In genomic region chr15:50354838-50355611, GRCh38 we compare ENCODE assay signal across 8 cellular contexts. TPM values are rescaled to one million over a fixed set of nuclear protein-coding genes. Genes with fewer than 3 reads are reported as not detected.
DNase-seq lines count a peak whose midpoint lies in the region; ATAC-seq and TF ChIP-seq lines count a peak whose summit lies in the region.

Gene GABPB1 (minus strand): TSS chr15:50355198. CDS start chr15:50309798, 45,400 bp downstream.

- peak; percentile 77 for DNase-seq in HK-2 (ENCODE audit: unreplicated experiment)
- peak; percentile 78 for DNase-seq in NCI-H82 treated with DMSO at 0.1 percent for 48 hours (lab: John Stamatoyannopoulos, UW; ENCODE audit: unreplicated experiment)
- DNase-seq in activated CD8-positive, alpha-beta T cell treated with anti-CD3 and anti-CD28 coated beads, Interleukin-2, amount 10 ng/mL, durations not matched to agents 7 days and 5 days = peak; percentile 91
- DNase-seq in ecto neural progenitor cell (ENCODE audit: low spot score) = peak; percentile 93
- DNase-seq in lower lobe of right lung = peak; percentile 92
- peak; percentile 64 to 79 (median 76) for DNase-seq in stimulated activated CD4-positive, alpha-beta T cell treated with anti-CD3 and anti-CD28 coated beads, TNF-alpha, amount 100 ng/mL, for 1 hour (ENCODE audit: low read depth in 3 of 3, low spot score in 1 of 3)

- H3K27ac Mint-ChIP-seq in activated CD8-positive, alpha-beta T cell treated with anti-CD3 and anti-CD28 coated beads, Interleukin-2, amount 10 ng/mL, durations not matched to agents 7 days and 5 days = peak within 1 kb of the TSS; percentile 98

- H3K36me3 ChIP-seq in BLaER1 (peaks cover 26% of the 10 kb centered on the region), lower lobe of right lung (no peaks in the 10 kb centered on the region)

- no peak for TF ChIP-seq CTCF in lower lobe of right lung (IDR thresholded peaks at IDR 0.05)

- H3K9me3 Mint-ChIP-seq in activated CD8-positive, alpha-beta T cell treated with anti-CD3 and anti-CD28 coated beads, Interleukin-2, amount 10 ng/mL, durations not matched to agents 7 days and 5 days (ENCODE audit: insufficient read depth) = no peaks in the 10 kb centered on the region

- H3K27me3 Mint-ChIP-seq in activated CD8-positive, alpha-beta T cell treated with anti-CD3 and anti-CD28 coated beads, Interleukin-2, amount 10 ng/mL, durations not matched to agents 7 days and 5 days (ENCODE audit: low read depth) = no peaks in the 10 kb centered on the region

- H3K9ac ChIP-seq in BLaER1 = peak within 1 kb of the TSS; percentile 98

- peaks cover 61% of the 10 kb centered on the region for H3K36me3 Mint-ChIP-seq in activated CD8-positive, alpha-beta T cell treated with anti-CD3 and anti-CD28 coated beads, Interleukin-2, amount 10 ng/mL, durations not matched to agents 7 days and 5 days (ENCODE audit: low read depth)

- H3K4me2 ChIP-seq in BLaER1 = peak within 1 kb of the TSS; percentile 88

- H3K4me1 ChIP-seq in BLaER1 (peaks cover 49% of the 10 kb centered on the region), lower lobe of right lung (peaks cover 50% of the 10 kb centered on the region)

- H3K4me3 ChIP-seq in BLaER1 (peak within 1 kb of the TSS; percentile 77), lower lobe of right lung (peak within 1 kb of the TSS; percentile 92)

- H3K9me3 ChIP-seq in BLaER1 (no peaks in the 10 kb centered on the region), lower lobe of right lung (no peaks in the 10 kb centered on the region)

- CTCF ChIA-PET in activated CD8-positive, alpha-beta T cell treated with anti-CD3 and anti-CD28 coated beads, Interleukin-2, amount 10 ng/mL, durations not matched to agents 7 days and 5 days (lab: Charles Lee) = interaction anchor here (0.7 to 2.5 kb wide), 7 partner anchors 39 to 554 kb away, joined by 3 to 8 read pairs (median 4); partner anchors contain the start of genes SLC27A2 and USP8

- H3K27me3 ChIP-seq in BLaER1 (no peaks in the 10 kb centered on the region), lower lobe of right lung (ENCODE audit: low read depth) (no peaks in the 10 kb centered on the region)

- H3K4me1 Mint-ChIP-seq in activated CD8-positive, alpha-beta T cell treated with anti-CD3 and anti-CD28 coated beads, Interleukin-2, amount 10 ng/mL, durations not matched to agents 7 days and 5 days (ENCODE audit: low read depth) = peaks cover 36% of the 10 kb centered on the region

- peaks cover 34% of the 10 kb centered on the region for H4K20me1 ChIP-seq in BLaER1

- intact Hi-C loops in lower lobe of right lung (cut with DNase I) = no loop called here

- POLR2A ChIA-PET in activated CD8-positive, alpha-beta T cell treated with anti-CD3 and anti-CD28 coated beads, Interleukin-2, amount 10 ng/mL, durations not matched to agents 7 days and 5 days (lab: Charles Lee) = interaction anchor here (0.5 to 4.8 kb wide), 45 partner anchors 8 to 1544 kb away, joined by 3 to 60 read pairs (median 4); partner anchors contain the start of genes AP4E1, CEP152, DTWD1 and EID1

- H3K4me3 Mint-ChIP-seq in activated CD8-positive, alpha-beta T cell treated with anti-CD3 and anti-CD28 coated beads, Interleukin-2, amount 10 ng/mL, durations not matched to agents 7 days and 5 days = peak within 1 kb of the TSS; percentile 85

- peak; percentile 51 for ATAC-seq in GM19395 (IDR thresholded peaks at IDR 0.05; ENCODE audit: unreplicated experiment)
- peak; percentile 59 for ATAC-seq in activated CD8-positive, alpha-beta T cell treated with anti-CD3 and anti-CD28 coated beads, Interleukin-2, amount 10 ng/mL, durations not matched to agents 7 days and 5 days
- ATAC-seq in lower lobe of right lung = peak; percentile 88

- H3K27ac ChIP-seq in BLaER1 (peak within 1 kb of the TSS; percentile 100), lower lobe of right lung (peak within 1 kb of the TSS; percentile 100)

RNA-seq across cellular contexts. Expression of gene GABPB1, which starts in this region (rescaled TPM):
- 10 to 100 TPM; 33.5 to 35.2 TPM for total RNA-seq in activated CD8-positive, alpha-beta T cell treated with anti-CD3 and anti-CD28 coated beads, Interleukin-2, amount 10 ng/mL, durations not matched to agents 7 days and 5 days
- total RNA-seq in lower lobe of right lung = 17.8 TPM

Comparison
In these comparisons a context has a peak if more than half of its experiments do, and no peak if none do; other contexts are left out.
1. Peak in every context shown above with its lines: DNase-seq, ATAC-seq, H3K4me3 ChIP-seq and H3K27ac ChIP-seq.